Comparison of ENCODE assay signal across 1 cellular context in the genomic region with DNA sequence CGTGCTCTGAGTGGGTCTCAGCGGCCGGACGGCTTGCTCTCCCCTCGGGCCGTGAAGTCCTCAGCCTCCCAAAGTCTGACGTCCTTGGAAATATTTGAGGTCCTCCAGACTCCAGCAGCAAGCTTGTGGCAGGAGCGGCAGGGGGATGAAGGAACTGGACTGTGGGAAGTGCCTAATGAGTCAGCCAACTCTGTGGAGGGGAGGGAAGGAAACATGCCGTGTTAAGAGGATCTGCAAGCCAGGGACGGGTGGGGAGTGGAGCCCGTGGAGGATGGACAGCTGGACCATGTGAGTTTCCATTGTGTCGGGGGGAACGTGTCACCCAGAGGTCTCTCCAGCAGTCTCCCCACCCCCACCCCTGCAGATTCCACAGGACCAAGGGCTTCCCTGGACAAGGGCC.
TF ChIP-seq lines count a peak whose summit lies in the region.

No MANE protein-coding gene starts in this region.

TF ChIP-seq in H1, 55 proteins besides CTCF, POLR2A, EP300 and RAD21:
- TF ChIP-seq GTF2F1 (IDR thresholded peaks at IDR 0.05; ENCODE audit: borderline replicate concordance, low read depth, low read length) (no peak), TBP (IDR thresholded peaks at IDR 0.05; ENCODE audit: low read depth, low read length) (no peak), POLR2AphosphoS5 (IDR thresholded peaks at IDR 0.05; ENCODE audit: low read depth, low read length) (no peak), TEAD4 (IDR thresholded peaks at IDR 0.05; ENCODE audit: low read depth, low read length) (no peak), SRF (IDR thresholded peaks at IDR 0.05; ENCODE audit: low read depth, low read length) (no peak), CBX5 (IDR thresholded peaks at IDR 0.05; ENCODE audit: low read depth, low read length) (no peak), CTBP2 (IDR thresholded peaks at IDR 0.05; ENCODE audit: borderline replicate concordance, insufficient read depth, insufficient read length, low read length) (no peak), CHD1 (IDR thresholded peaks at IDR 0.05; ENCODE audit: low read depth, low read length) (no peak), EZH2 (IDR thresholded peaks at IDR 0.05; ENCODE audit: low read depth, low read length, severe bottlenecking) (no peak), SIN3A (conservative IDR thresholded peaks at IDR 0.05 in 1 of 2, IDR thresholded peaks at IDR 0.05 in 1 of 2; ENCODE audit: low read depth in 1 of 2, low read length in 2 of 2) (no peak), TCF12 (IDR thresholded peaks at IDR 0.05; ENCODE audit: low read depth, low read length) (no peak), HDAC6 (IDR thresholded peaks at IDR 0.05; ENCODE audit: low read depth, low read length) (no peak), HDAC2 (IDR thresholded peaks at IDR 0.05; ENCODE audit: borderline replicate concordance in 1 of 2, low read depth in 2 of 2, low read length in 2 of 2) (no peak), JUND (IDR thresholded peaks at IDR 0.05; ENCODE audit: low read length) (no peak), MAFK (IDR thresholded peaks at IDR 0.05; ENCODE audit: low read depth, low read length) (no peak), FOSL1 (IDR thresholded peaks at IDR 0.05; ENCODE audit: insufficient read depth, low read depth, low read length) (no peak), PHF8 (conservative IDR thresholded peaks at IDR 0.05; ENCODE audit: low read depth, low read length) (no peak)
- TF ChIP-seq, protein P1, sequence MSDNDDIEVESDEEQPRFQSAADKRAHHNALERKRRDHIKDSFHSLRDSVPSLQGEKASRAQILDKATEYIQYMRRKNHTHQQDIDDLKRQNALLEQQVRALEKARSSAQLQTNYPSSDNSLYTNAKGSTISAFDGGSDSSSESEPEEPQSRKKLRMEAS (IDR thresholded peaks at IDR 0.05): no peak
- TF ChIP-seq, protein P2, sequence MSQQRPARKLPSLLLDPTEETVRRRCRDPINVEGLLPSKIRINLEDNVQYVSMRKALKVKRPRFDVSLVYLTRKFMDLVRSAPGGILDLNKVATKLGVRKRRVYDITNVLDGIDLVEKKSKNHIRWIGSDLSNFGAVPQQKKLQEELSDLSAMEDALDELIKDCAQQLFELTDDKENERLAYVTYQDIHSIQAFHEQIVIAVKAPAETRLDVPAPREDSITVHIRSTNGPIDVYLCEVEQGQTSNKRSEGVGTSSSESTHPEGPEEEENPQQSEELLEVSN (IDR thresholded peaks at IDR 0.05): no peak
- TF ChIP-seq, protein P3, sequence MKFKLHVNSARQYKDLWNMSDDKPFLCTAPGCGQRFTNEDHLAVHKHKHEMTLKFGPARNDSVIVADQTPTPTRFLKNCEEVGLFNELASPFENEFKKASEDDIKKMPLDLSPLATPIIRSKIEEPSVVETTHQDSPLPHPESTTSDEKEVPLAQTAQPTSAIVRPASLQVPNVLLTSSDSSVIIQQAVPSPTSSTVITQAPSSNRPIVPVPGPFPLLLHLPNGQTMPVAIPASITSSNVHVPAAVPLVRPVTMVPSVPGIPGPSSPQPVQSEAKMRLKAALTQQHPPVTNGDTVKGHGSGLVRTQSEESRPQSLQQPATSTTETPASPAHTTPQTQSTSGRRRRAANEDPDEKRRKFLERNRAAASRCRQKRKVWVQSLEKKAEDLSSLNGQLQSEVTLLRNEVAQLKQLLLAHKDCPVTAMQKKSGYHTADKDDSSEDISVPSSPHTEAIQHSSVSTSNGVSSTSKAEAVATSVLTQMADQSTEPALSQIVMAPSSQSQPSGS (IDR thresholded peaks at IDR 0.05; ENCODE audit: low read length): no peak
